8 cellular contexts compared by ENCODE assay signal in the genomic region with DNA sequence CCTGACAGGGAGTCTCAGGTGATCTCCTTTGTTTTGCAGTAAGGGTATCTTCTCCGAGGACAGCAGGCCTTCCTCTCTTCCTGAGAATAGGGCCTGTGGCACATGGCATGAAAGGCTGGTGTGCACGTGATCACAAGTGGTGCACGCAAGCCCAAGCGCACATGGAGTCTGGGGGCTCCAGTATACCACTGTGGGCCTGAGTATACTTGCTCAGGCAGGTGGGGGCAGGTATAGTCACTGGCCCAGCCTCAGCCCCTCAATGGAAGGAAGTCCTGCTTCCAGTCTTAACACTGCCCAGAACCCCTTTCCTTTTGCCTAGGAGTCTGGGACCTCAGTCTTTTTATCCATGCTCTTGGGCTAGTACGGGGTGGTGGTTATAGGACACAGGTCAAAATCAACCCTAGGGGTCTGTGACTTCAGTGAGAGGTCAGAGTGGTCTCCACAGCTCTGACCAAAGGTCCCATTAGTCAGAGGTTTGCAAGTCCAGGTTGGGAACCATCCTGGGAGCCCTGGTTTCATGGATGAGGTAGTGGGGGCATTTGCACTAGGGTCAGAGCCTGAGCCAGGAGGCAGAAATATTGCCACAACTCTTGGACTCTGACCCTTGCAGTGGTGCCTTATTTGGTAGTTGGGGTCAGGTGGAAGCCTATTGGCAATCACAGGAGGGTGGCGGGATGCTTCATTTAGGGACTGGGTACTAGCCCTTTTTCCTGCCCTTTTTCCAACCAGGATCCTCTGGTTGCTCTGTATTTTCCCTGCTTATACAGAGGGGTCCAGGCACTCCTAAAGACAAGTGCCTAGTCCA. TPM values are rescaled to one million over a fixed set of nuclear protein-coding genes. Genes with fewer than 3 reads are reported as not detected.
DNase-seq lines count a peak whose midpoint lies in the region; ATAC-seq and TF ChIP-seq lines count a peak whose summit lies in the region.

No MANE protein-coding gene starts in this region.

- no peak overlapping the region for H3K4me2 ChIP-seq in neural cell (ENCODE audit: low read length)

- H2AFZ ChIP-seq in neural cell (ENCODE audit: low read depth, low read length), result peak overlapping the region; percentile 71

- POLR2A ChIA-PET in GM10248 (lab: Yijun Ruan, JAX), result no interaction called here

- peaks cover 33% of the 10 kb centered on the region for H3K4me1 ChIP-seq in effector memory CD4-positive, alpha-beta T cell (ENCODE audit: control insufficient read depth, insufficient read depth, low read length, poor library complexity, severe bottlenecking)

- no peak for DNase-seq in NB4 (ENCODE audit: low read depth)
- DNase-seq in effector memory CD4-positive, alpha-beta T cell, result no peak
- DNase-seq in GM10248 (ENCODE audit: extremely low spot score), result no peak
- DNase-seq in NCI-H2029 treated with DMSO at 0.1 percent for 48 hours (lab: John Stamatoyannopoulos, UW), result no peak

- peak overlapping the region; percentile 79 for H3K9ac ChIP-seq in neural cell (ENCODE audit: low read length)

- H3K27me3 ChIP-seq in effector memory CD4-positive, alpha-beta T cell (replicated peaks; ENCODE audit: control insufficient read depth, insufficient read depth, low read length, poor library complexity, severe bottlenecking), result no peaks in the 10 kb centered on the region
- no peaks in the 10 kb centered on the region for H3K27me3 ChIP-seq in neural cell (ENCODE audit: insufficient read depth, low read depth, low read length)

- peaks cover 10% of the 10 kb centered on the region for H3K36me3 ChIP-seq in effector memory CD4-positive, alpha-beta T cell (ENCODE audit: control insufficient read depth, insufficient read depth, low read length)
- H3K36me3 ChIP-seq in neural cell (ENCODE audit: insufficient read depth, low read length), result no peaks in the 10 kb centered on the region

- no peak for TF ChIP-seq POLR2A in NB4 (IDR thresholded peaks at IDR 0.05; ENCODE audit: extremely low read depth, insufficient read length)

- ATAC-seq in GM18502 (IDR thresholded peaks at IDR 0.05; ENCODE audit: poor library complexity, unreplicated experiment) (no peak), GM18858 (IDR thresholded peaks at IDR 0.05; ENCODE audit: unreplicated experiment) (no peak)

- CTCF ChIA-PET in GM10248 (lab: Yijun Ruan, JAX), result interaction anchor here (6.1 kb wide), 1 partner anchor 281 kb away, joined by 56 read pairs; no protein-coding TSS in a partner anchor

- no peaks in the 10 kb centered on the region for H3K9me2 ChIP-seq in neural cell (ENCODE audit: insufficient read depth, low read length)

- no peaks in the 10 kb centered on the region for H4K20me1 ChIP-seq in neural cell (ENCODE audit: insufficient read depth)

- H3K4me3 ChIP-seq in NB4 (ENCODE audit: low read depth, low read length) (peak overlapping the region; percentile 95), neural cell (ENCODE audit: low read length) (peak overlapping the region; percentile 79)
- peak overlapping the region; percentile 76 for H3K4me3 ChIP-seq in effector memory CD4-positive, alpha-beta T cell (ENCODE audit: insufficient read depth, low read depth, low read length, poor library complexity, severe bottlenecking)

- H3F3A ChIP-seq in neural cell (ENCODE audit: insufficient read depth, low read length, poor library complexity, severe bottlenecking), result no peaks in the 10 kb centered on the region

- TF ChIP-seq RAD21 in neural cell (conservative IDR thresholded peaks at IDR 0.05), result no peak

- no peak for TF ChIP-seq EP300 in neural cell (conservative IDR thresholded peaks at IDR 0.05; ENCODE audit: poor library complexity, severe bottlenecking)

- TF ChIP-seq CTCF in C4-2B (conservative IDR thresholded peaks at IDR 0.05), result no peak
- no peak for TF ChIP-seq CTCF in NB4 (IDR thresholded peaks at IDR 0.05; ENCODE audit: low read depth, low read length)
- TF ChIP-seq CTCF in neural cell (IDR thresholded peaks at IDR 0.05; ENCODE audit: poor library complexity, severe bottlenecking), result no peak
- no peak for TF ChIP-seq CTCF in GM10248 (IDR thresholded peaks at IDR 0.05; ENCODE audit: control extremely low read depth, extremely low read depth, low read depth, missing control alignments)

- H3K27ac ChIP-seq in C4-2B (peak overlapping the region; percentile 87), neural cell (ENCODE audit: low read length) (peak overlapping the region; percentile 46)
- H3K27ac ChIP-seq in effector memory CD4-positive, alpha-beta T cell (ENCODE audit: insufficient read depth, low read length, poor library complexity, severe bottlenecking), result peak overlapping the region; percentile 70

- no peaks in the 10 kb centered on the region for H3K9me3 ChIP-seq in effector memory CD4-positive, alpha-beta T cell (ENCODE audit: control insufficient read depth, low read length)
- no peaks in the 10 kb centered on the region for H3K9me3 ChIP-seq in neural cell (ENCODE audit: low read length)

- peaks cover 46% of the 10 kb centered on the region for H3K79me2 ChIP-seq in neural cell (replicated peaks; ENCODE audit: insufficient read depth, low read length)

TF ChIP-seq in neural cell, 6 proteins besides CTCF, POLR2A, EP300 and RAD21:
- TF ChIP-seq SMC3 (conservative IDR thresholded peaks at IDR 0.05; ENCODE audit: poor library complexity) (no peak), POLR2AphosphoS5 (IDR thresholded peaks at IDR 0.05) (no peak), REST (IDR thresholded peaks at IDR 0.05; ENCODE audit: borderline replicate concordance) (no peak), TAF1 (IDR thresholded peaks at IDR 0.05; ENCODE audit: low read depth) (no peak), MXI1 (conservative IDR thresholded peaks at IDR 0.05; ENCODE audit: poor library complexity, severe bottlenecking) (no peak), EZH2 (IDR thresholded peaks at IDR 0.05; ENCODE audit: borderline replicate concordance, insufficient read depth, low read length, poor library complexity, severe bottlenecking) (no peak)

RNA-seq across cellular contexts. Expression of gene CCDC71, which starts 0.8 kb away (rescaled TPM):
- polyA plus RNA-seq in neural cell, result 14.8 and 25.7 TPM in 2 replicates
- 37.2 and 38.5 TPM in 2 replicates for polyA minus RNA-seq in neural cell

RNA-seq across cellular contexts. Expression of gene KLHDC8B, which starts 4.4 kb away (rescaled TPM):
- polyA plus RNA-seq in neural cell, result 64.2 and 65.1 TPM in 2 replicates
- 49.9 and 54.8 TPM in 2 replicates for polyA minus RNA-seq in neural cell

RNA-seq across cellular contexts. Expression of gene LAMB2, which starts 34.1 kb away (rescaled TPM):
- polyA plus RNA-seq in neural cell, result 2.0 and 15.9 TPM in 2 replicates
- polyA minus RNA-seq in neural cell, result 1.5 and 4.1 TPM in 2 replicates

RNA-seq across cellular contexts. Expression of gene USP19, which starts 46.3 kb away (rescaled TPM):
- polyA plus RNA-seq in neural cell, result 58.5 and 62.0 TPM in 2 replicates
- polyA minus RNA-seq in neural cell, result 64.7 and 67.2 TPM in 2 replicates
